12 cellular contexts compared by ENCODE assay signal in the genomic region with DNA sequence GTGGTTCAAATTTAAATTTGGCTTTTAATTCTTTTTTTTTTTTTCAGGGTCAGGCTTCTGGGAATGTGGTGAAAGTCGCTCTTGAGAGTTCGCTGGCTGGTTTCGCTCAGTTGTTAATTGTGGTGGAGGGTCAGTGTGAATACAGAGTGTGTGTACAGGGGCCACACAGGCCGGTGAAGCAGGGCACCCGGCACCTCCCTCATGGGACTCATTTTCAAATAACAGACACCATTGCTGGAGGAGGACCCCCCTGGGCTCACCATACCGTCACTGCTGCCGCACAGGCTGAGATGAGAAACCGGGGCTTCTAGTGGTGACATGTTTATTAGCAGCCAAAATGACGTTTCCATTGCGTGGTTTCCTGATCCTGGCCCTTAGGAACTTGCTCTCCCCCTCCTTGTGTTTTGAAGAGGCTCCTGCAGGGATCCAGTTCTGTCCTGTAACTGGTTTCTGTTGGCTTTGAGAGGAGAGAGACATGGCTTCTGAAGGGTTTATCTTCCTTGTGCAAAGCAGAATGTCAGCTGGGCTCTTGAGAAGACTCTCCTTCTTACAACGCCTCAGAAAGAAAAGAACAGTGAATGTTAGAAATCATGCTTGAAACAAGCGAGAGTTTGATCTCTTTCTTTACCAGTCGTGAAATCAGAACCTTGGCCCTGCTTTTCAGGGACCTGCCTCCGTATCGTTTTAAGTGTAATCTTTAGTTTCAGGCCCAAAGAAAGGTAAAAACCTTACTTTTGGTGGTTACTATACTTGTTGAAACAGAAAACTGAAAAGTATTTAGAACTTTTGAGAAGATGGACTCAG. TPM values are rescaled to one million over a fixed set of nuclear protein-coding genes. Genes with fewer than 3 reads are reported as not detected.
DNase-seq lines count a peak whose midpoint lies in the region; ATAC-seq and TF ChIP-seq lines count a peak whose summit lies in the region.
"Had no signal": no experiment of that assay in that cellular context is flagged by ENCODE, and none has a peak within 500 bp of the region (broad histone marks: within the 10 kb centered on the region; RNA-seq: fewer than 3 reads in every experiment).

No MANE protein-coding gene starts in this region.

- DNase-seq in GM12864 (ENCODE audit: low read depth) = peak; percentile 82
- DNase-seq in coronary artery (ENCODE audit: low spot score) = peak; percentile 74
- DNase-seq in osteoblast (ENCODE audit: insufficient read length, low spot score, missing footprints) = peak; percentile 85
- no peak for DNase-seq in colonic mucosa
- DNase-seq in pons (ENCODE audit: low spot score) = no peak
- no peak for DNase-seq in COLO829 (ENCODE audit: low spot score)
- DNase-seq: activated effector memory CD4-positive, alpha-beta T cell treated with Interleukin-2 at 50 U/mL for 16 hours; stomach; T-helper 1 cell had no signal

- H3K36me3 ChIP-seq in osteoblast (ENCODE audit: insufficient read depth, low read length) (no peaks in the 10 kb centered on the region), colonic mucosa (no peaks in the 10 kb centered on the region)
- H3K36me3 ChIP-seq: HAP-1 had no signal

- H3K27me3 ChIP-seq in osteoblast (ENCODE audit: insufficient read depth, low read length) (no peaks in the 10 kb centered on the region), colonic mucosa (no peaks in the 10 kb centered on the region)
- H3K27me3 ChIP-seq: stomach had no signal

- peak; percentile 15 for ATAC-seq in HG03280 (IDR thresholded peaks at IDR 0.05; ENCODE audit: unreplicated experiment)
- ATAC-seq in GM21619 (IDR thresholded peaks at IDR 0.05; ENCODE audit: unreplicated experiment) = no peak

- H3K27ac ChIP-seq in coronary artery (no peak overlapping the region), osteoblast (ENCODE audit: low read depth, low read length) (no peak overlapping the region), colonic mucosa (no peak overlapping the region)
- H3K27ac ChIP-seq: stomach had no signal

- no peak overlapping the region for H3K9ac ChIP-seq in colonic mucosa (ENCODE audit: low read depth in 2 of 2, low read length in 2 of 2)

- peaks cover 3% of the 10 kb centered on the region for H4K20me1 ChIP-seq in osteoblast (ENCODE audit: insufficient read depth, low read length)

- no peak overlapping the region for H3K4me2 ChIP-seq in osteoblast (ENCODE audit: insufficient read depth, low read length)

- intact Hi-C loops in colonic mucosa (cut with DNase I) = no loop called here

- peak; percentile 42 for TF ChIP-seq CTCF in GM12864 (IDR thresholded peaks at IDR 0.05; ENCODE audit: low read depth, low read length, missing control alignments)
- no peak for TF ChIP-seq CTCF in coronary artery (IDR thresholded peaks at IDR 0.05)
- no peak for TF ChIP-seq CTCF in osteoblast (IDR thresholded peaks at IDR 0.05; ENCODE audit: extremely low read depth, low read depth, low read length)
- TF ChIP-seq CTCF in colonic mucosa (IDR thresholded peaks at IDR 0.05) = no peak

- peaks cover 24% of the 10 kb centered on the region for H3K4me1 ChIP-seq in osteoblast (ENCODE audit: insufficient read depth, low read length)
- H3K4me1 ChIP-seq in colonic mucosa = no peaks in the 10 kb centered on the region
- H3K4me1 ChIP-seq: HAP-1 had no signal

- no peaks in the 10 kb centered on the region for H3K79me2 ChIP-seq in osteoblast (ENCODE audit: insufficient read depth, low read length)

- H2AFZ ChIP-seq in osteoblast (ENCODE audit: low read length) = no peak overlapping the region

- H3K4me3 ChIP-seq in GM12864 (ENCODE audit: low read depth, low read length) = no peak overlapping the region
- H3K4me3 ChIP-seq in coronary artery = no peak overlapping the region
- H3K4me3 ChIP-seq in osteoblast (ENCODE audit: insufficient read depth, low read length) = no peak overlapping the region
- H3K4me3 ChIP-seq in colonic mucosa = no peak overlapping the region
- H3K4me3 ChIP-seq: HAP-1, stomach had no signal

- H3K9me3 ChIP-seq in osteoblast (ENCODE audit: low read depth, low read length) (no peaks in the 10 kb centered on the region), colonic mucosa (no peaks in the 10 kb centered on the region)
- H3K9me3 ChIP-seq: stomach had no signal

RNA-seq across cellular contexts. Expression of gene DUSP22, which starts 37.8 kb away (rescaled TPM):
- total RNA-seq in osteoblast = 18.1 and 25.6 TPM in 2 replicates
- total RNA-seq in colonic mucosa = 10 to 100 TPM; 20.5 to 24.5 TPM

Comparison
In these comparisons a context has a peak if more than half of its experiments do, and no peak if none do; other contexts are left out.
1. DNase-seq: peak in GM12864 (single experiment), coronary artery (single experiment) and osteoblast (single experiment); none in colonic mucosa (single experiment), pons (single experiment) and COLO829 (single experiment).